8 cellular contexts compared by ENCODE assay signal in the genomic region with DNA sequence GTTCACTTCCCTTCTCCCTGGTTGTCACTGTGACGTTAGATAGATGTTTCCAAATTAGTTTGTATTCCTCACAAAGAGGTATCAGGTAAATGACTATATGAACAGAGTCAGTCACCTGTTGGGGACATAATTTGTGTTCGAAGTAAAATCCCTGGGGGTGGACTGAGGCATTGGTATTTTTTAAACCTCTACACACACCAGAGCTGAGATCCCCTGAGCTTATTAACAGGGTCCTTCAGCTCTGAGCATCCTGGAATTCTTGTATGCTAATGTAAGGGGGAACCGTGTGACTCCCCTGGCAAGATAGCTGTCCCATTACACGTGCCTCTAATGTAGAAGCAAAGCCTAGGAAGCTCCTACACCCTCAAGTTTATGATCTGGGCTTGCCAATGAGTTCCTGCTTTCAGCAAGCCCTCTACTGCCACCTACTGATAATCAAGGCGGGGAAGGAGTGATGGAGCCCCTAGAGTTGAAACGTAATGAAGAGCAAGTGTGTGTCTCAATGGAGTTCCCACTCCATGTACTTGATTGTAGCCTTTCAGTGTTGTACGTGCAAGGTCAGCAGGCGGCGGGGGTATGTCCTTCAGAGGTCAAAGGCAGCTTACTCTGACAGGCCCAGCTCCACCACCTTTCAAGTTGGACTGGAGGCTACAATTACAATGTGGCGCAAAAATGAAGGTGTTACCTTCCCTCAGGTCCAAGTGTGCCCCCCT. TPM values are rescaled to one million over a fixed set of nuclear protein-coding genes. Genes with fewer than 3 reads are reported as not detected.
A peak's percentile ranks its signal among the peaks of the same experiment; 100 is the strongest.
DNase-seq lines count a peak whose midpoint lies in the region; ATAC-seq and TF ChIP-seq lines count a peak whose summit lies in the region.

No MANE protein-coding gene starts in this region.

- TF ChIP-seq CTCF in AG10803 (conservative IDR thresholded peaks at IDR 0.05; ENCODE audit: low read length): peak; percentile 91

- H3K4me3 ChIP-seq in AG10803 (ENCODE audit: low read length): no peak overlapping the region

- ATAC-seq in GM18867 (IDR thresholded peaks at IDR 0.05; ENCODE audit: unreplicated experiment): peak; percentile 83
- ATAC-seq in HG03095 (IDR thresholded peaks at IDR 0.05; ENCODE audit: unreplicated experiment): peak; percentile 83

- peak; percentile 69 for DNase-seq in AG10803 (ENCODE audit: low read depth)
- DNase-seq in NCI-H2196 treated with DMSO at 0.1 percent for 48 hours (lab: John Stamatoyannopoulos, UW; ENCODE audit: unreplicated experiment): peak; percentile 45
- DNase-seq in activated CD4-positive, CD25-positive, alpha-beta regulatory T cell treated with anti-CD3 and anti-CD28 coated beads, Interleukin-2, amount 50 U/mL, for 72 hours: peak; percentile 54
- DNase-seq in cerebellum (ENCODE audit: low spot score): peak; percentile 82
- peak; percentile 73 for DNase-seq in kidney tubule cell (ENCODE audit: low spot score)
- peak; percentile 77 for DNase-seq in stimulated activated CD4-positive, alpha-beta T cell treated with anti-CD3 and anti-CD28 coated beads, Interleukin-4, amount 100 ng/mL, for 24 hours

RNA-seq across cellular contexts. Expression of a gene that starts 14.4 kb away (rescaled TPM):
- total RNA-seq in cerebellum: not detected

RNA-seq across cellular contexts. Expression of a gene that starts 36.0 kb away (rescaled TPM):
- 5.3 TPM for total RNA-seq in cerebellum
